Comparison of ENCODE assay signal across 28 cellular contexts in genomic region chr18:54479365-54479764, GRCh38.
DNase-seq lines count a peak whose midpoint lies in the region; FAIRE-seq and TF ChIP-seq lines count a peak whose summit lies in the region.
"Had no signal": no experiment of that assay in that cellular context is flagged by ENCODE, and none has a peak within 500 bp of the region (broad histone marks: within the 10 kb centered on the region; RNA-seq: fewer than 3 reads in every experiment).

No MANE protein-coding gene starts in this region.

- no peak overlapping the region for H2BK15ac ChIP-seq in H1 (ENCODE audit: low read length)

- H3F3A ChIP-seq in neural progenitor cell (ENCODE audit: low read depth), result peaks cover 24% of the 10 kb centered on the region

- DNase-seq in NCI-H1417 (lab: John Stamatoyannopoulos, UW), result peak in 2 of 3 experiments; percentile 3 to 25
- DNase-seq in NCI-H1417 treated with DMSO at 0.1 percent for 48 hours (lab: John Stamatoyannopoulos, UW), result no peak
- DNase-seq in Karpas-422, result peak; percentile 57
- no peak for DNase-seq in H1 (ENCODE audit: low read depth in 1 of 2, low spot score in 2 of 2)
- peak; percentile 40 for DNase-seq in neural progenitor cell (ENCODE audit: low spot score)
- no peak for DNase-seq in mucosa of gallbladder (ENCODE audit: low spot score)
- DNase-seq in foreskin melanocyte, result no peak
- DNase-seq in endodermal cell, result no peak
- DNase-seq: activated CD4-positive, alpha-beta memory T cell treated with anti-CD3 and anti-CD28 coated beads, Interleukin-2, amount 10 ng/mL, durations not matched to agents 7 days and 5 days; activated gamma-delta T cell; activated naive CD8-positive, alpha-beta T cell treated with anti-CD3 and anti-CD28 coated beads, Interleukin-2, amount 50 U/mL, for 24 hours; activated T-cell treated with anti-CD3 and anti-CD28 coated beads for 4 hours; brain microvascular endothelial cell; cortex of kidney; GF-D8; hippocampal formation; islet precursor cell; NCI-H1048; NCI-H2029 treated with DMSO at 0.1 percent for 48 hours; NCI-H526; nucleus accumbens; stimulated activated CD4-positive, alpha-beta T cell treated with anti-CD3 and anti-CD28 coated beads, Interleukin-2, amount 100 ng/mL, for 48 hours; stimulated activated naive CD4-positive, alpha-beta T cell; T1000 had no signal

- no peak overlapping the region for H3K56ac ChIP-seq in H1 (replicated peaks; ENCODE audit: insufficient read length, low read depth, low read length)

- H4K91ac ChIP-seq in H1 (replicated peaks; ENCODE audit: insufficient read length, low read length), result no peak overlapping the region

- no peak for TF ChIP-seq POLR2A in H1 (IDR thresholded peaks at IDR 0.05; ENCODE audit: control extremely low read depth in 1 of 2, low read depth in 2 of 2, low read length in 2 of 2)

- no peaks in the 10 kb centered on the region for H4K20me1 ChIP-seq in Karpas-422 (ENCODE audit: insufficient read depth, low read depth, low read length)
- no peaks in the 10 kb centered on the region for H4K20me1 ChIP-seq in H1 (replicated peaks in 1 of 2; ENCODE audit: control insufficient read depth in 1 of 2, insufficient read depth in 2 of 2, low read length in 2 of 2)
- peaks cover 8% of the 10 kb centered on the region for H4K20me1 ChIP-seq in neural progenitor cell (ENCODE audit: low read depth)

- H3K4me3 Mint-ChIP-seq in neural progenitor cell, result no peak overlapping the region
- H3K4me3 Mint-ChIP-seq in endodermal cell, result no peak overlapping the region
- H3K4me3 Mint-ChIP-seq: activated CD4-positive, alpha-beta memory T cell treated with anti-CD3 and anti-CD28 coated beads, Interleukin-2, amount 10 ng/mL, durations not matched to agents 7 days and 5 days; activated naive CD8-positive, alpha-beta T cell treated with anti-CD3 and anti-CD28 coated beads, Interleukin-2, amount 50 U/mL, for 24 hours had no signal

- H2AK5ac ChIP-seq in H1 (ENCODE audit: low read depth, low read length), result no peak overlapping the region

- no peak overlapping the region for H3K14ac ChIP-seq in H1 (ENCODE audit: insufficient read length)

- H3K4me1 Mint-ChIP-seq in neural progenitor cell (peaks cover 16% of the 10 kb centered on the region), endodermal cell (peaks cover 25% of the 10 kb centered on the region)
- H3K4me1 Mint-ChIP-seq: activated CD4-positive, alpha-beta memory T cell treated with anti-CD3 and anti-CD28 coated beads, Interleukin-2, amount 10 ng/mL, durations not matched to agents 7 days and 5 days; activated naive CD8-positive, alpha-beta T cell treated with anti-CD3 and anti-CD28 coated beads, Interleukin-2, amount 50 U/mL, for 24 hours had no signal

- POLR2A ChIA-PET in H1 (lab: Charles Lee; ENCODE audit: partially characterized antibody), result no interaction called here

- FAIRE-seq in H1 (lab: Jason Lieb, UNC), result no peak
- FAIRE-seq: HTR-8/SVneo had no signal

- H3K9me3 Mint-ChIP-seq in neural progenitor cell (peaks cover 5% of the 10 kb centered on the region), endodermal cell (no peaks in the 10 kb centered on the region)
- H3K9me3 Mint-ChIP-seq: activated CD4-positive, alpha-beta memory T cell treated with anti-CD3 and anti-CD28 coated beads, Interleukin-2, amount 10 ng/mL, durations not matched to agents 7 days and 5 days; activated naive CD8-positive, alpha-beta T cell treated with anti-CD3 and anti-CD28 coated beads, Interleukin-2, amount 50 U/mL, for 24 hours had no signal

- CTCF ChIA-PET in H1 (lab: Charles Lee; ENCODE audit: partially characterized antibody), result interaction anchor here (0.9 kb wide), 1 partner anchor 36 kb away, joined by 3 read pairs; no protein-coding TSS in a partner anchor

- H3K27ac ChIP-seq in Karpas-422 (ENCODE audit: low read length) (no peak overlapping the region), H1 (ENCODE audit: low read depth, low read length) (no peak overlapping the region), neural progenitor cell (no peak overlapping the region), endodermal cell (ENCODE audit: low read depth, low read length) (no peak overlapping the region)
- H3K27ac ChIP-seq: 22Rv1, brain microvascular endothelial cell had no signal

- no peaks in the 10 kb centered on the region for H3K23me2 ChIP-seq in H1 (ENCODE audit: low read depth, low read length)

- H3K36me3 ChIP-seq in Karpas-422 (ENCODE audit: insufficient read depth, low read length) (no peaks in the 10 kb centered on the region), H1 (ENCODE audit: control insufficient read depth in 2 of 4, insufficient read depth in 4 of 4, low read length in 3 of 4) (no peaks in the 10 kb centered on the region), neural progenitor cell (no peaks in the 10 kb centered on the region), endodermal cell (ENCODE audit: control insufficient read depth, insufficient read depth, low read length) (no peaks in the 10 kb centered on the region)
- H3K36me3 ChIP-seq: brain microvascular endothelial cell had no signal

- WGBS in H1 (ENCODE audit: extremely low coverage in 1 of 2, insufficient coverage in 1 of 2, insufficient read length in 1 of 2, insufficient replicate concordance in 2 of 2, low coverage in 1 of 2, low lambda C conversion rate in 2 of 2, missing lambda C conversion rate in 1 of 2), 2 experiments, result 77% methylated on average over 5 of the region's 5 CpGs; no CpG with 5 or more reads in 1 of the 2 experiments
- WGBS in endodermal cell (ENCODE audit: insufficient coverage in 1 of 2, insufficient read length in 1 of 2), 2 experiments, result 63 to 71% methylated on average over 3 to 4 of the region's 5 CpGs

- H3K79me2 ChIP-seq in Karpas-422 (ENCODE audit: low read length) (no peaks in the 10 kb centered on the region), H1 (ENCODE audit: control insufficient read depth in 1 of 2, insufficient read depth in 2 of 2, low read length in 2 of 2) (no peaks in the 10 kb centered on the region), neural progenitor cell (ENCODE audit: low read depth) (no peaks in the 10 kb centered on the region)

- TF ChIP-seq CTCF in H1 (IDR thresholded peaks at IDR 0.05; ENCODE audit: control extremely low read depth in 1 of 3, insufficient read depth in 1 of 3, low read depth in 1 of 3, low read length in 3 of 3) (no peak), neural progenitor cell (IDR thresholded peaks at IDR 0.05) (no peak), endodermal cell (conservative IDR thresholded peaks at IDR 0.05) (no peak)

- no peak overlapping the region for H2AFZ ChIP-seq in Karpas-422 (ENCODE audit: low read length)
- H2AFZ ChIP-seq in H1 (ENCODE audit: low read length), result no peak overlapping the region
- no peak overlapping the region for H2AFZ ChIP-seq in neural progenitor cell (replicated peaks)

- H3K9ac ChIP-seq in Karpas-422 (ENCODE audit: low read length), result no peak overlapping the region
- H3K9ac ChIP-seq in H1 (replicated peaks in 1 of 4; ENCODE audit: extremely low read depth in 1 of 4, low read depth in 3 of 4, low read length in 3 of 4), result no peak overlapping the region
- H3K9ac ChIP-seq in neural progenitor cell, result no peak overlapping the region
- no peak overlapping the region for H3K9ac ChIP-seq in endodermal cell (ENCODE audit: extremely low read depth, low read length, poor library complexity, severe bottlenecking)

- no peak overlapping the region for H3K4me2 ChIP-seq in Karpas-422 (ENCODE audit: low read depth, low read length, poor library complexity, severe bottlenecking)
- no peak overlapping the region for H3K4me2 ChIP-seq in H1 (ENCODE audit: insufficient read depth in 1 of 2, low read depth in 2 of 2, low read length in 2 of 2)
- H3K4me2 ChIP-seq in neural progenitor cell, result no peak overlapping the region
- H3K4me2 ChIP-seq: smooth muscle cell had no signal

- H2BK12ac ChIP-seq in H1 (ENCODE audit: low read depth, low read length), result no peak overlapping the region

- H3K4ac ChIP-seq in H1 (replicated peaks; ENCODE audit: insufficient read length, low read depth, low read length), result no peak overlapping the region

- H4K8ac ChIP-seq in H1 (ENCODE audit: extremely low read depth, insufficient read depth, low read length), result no peak overlapping the region

- H3K23ac ChIP-seq in H1 (ENCODE audit: insufficient read length), result no peak overlapping the region

- H3K27me3 ChIP-seq in Karpas-422 (ENCODE audit: low read length), result no peaks in the 10 kb centered on the region
- no peaks in the 10 kb centered on the region for H3K27me3 ChIP-seq in H1 (replicated peaks in 1 of 4; ENCODE audit: control insufficient read depth in 3 of 4, extremely low read depth in 1 of 4, insufficient read depth in 3 of 4, low read length in 3 of 4)
- no peaks in the 10 kb centered on the region for H3K27me3 ChIP-seq in neural progenitor cell
- no peaks in the 10 kb centered on the region for H3K27me3 ChIP-seq in endodermal cell (ENCODE audit: control insufficient read depth, insufficient read depth, low read length, poor library complexity, severe bottlenecking)
- H3K27me3 ChIP-seq: brain microvascular endothelial cell had no signal

- H3K27me3 Mint-ChIP-seq in neural progenitor cell (ENCODE audit: insufficient read depth, low read depth) (no peaks in the 10 kb centered on the region), endodermal cell (ENCODE audit: insufficient read depth) (no peaks in the 10 kb centered on the region)

- no peak overlapping the region for H3K18ac ChIP-seq in H1 (ENCODE audit: extremely low read depth, low read length)

- H3K36me3 Mint-ChIP-seq in neural progenitor cell (no peaks in the 10 kb centered on the region), endodermal cell (ENCODE audit: low read depth) (no peaks in the 10 kb centered on the region)

- TF ChIP-seq EP300 in H1 (IDR thresholded peaks at IDR 0.05; ENCODE audit: borderline replicate concordance in 1 of 2, low read depth in 2 of 2, low read length in 2 of 2), result no peak

- no peaks in the 10 kb centered on the region for H3K9me2 ChIP-seq in Karpas-422 (replicated peaks; ENCODE audit: insufficient read depth, low read length)

- TF ChIP-seq RAD21 in H1 (IDR thresholded peaks at IDR 0.05 in 1 of 2, conservative IDR thresholded peaks at IDR 0.05 in 1 of 2; ENCODE audit: low read depth in 2 of 2, low read length in 2 of 2), result no peak

- no peak overlapping the region for H3K27ac Mint-ChIP-seq in neural progenitor cell
- H3K27ac Mint-ChIP-seq in endodermal cell, result no peak overlapping the region
- H3K27ac Mint-ChIP-seq: activated CD4-positive, alpha-beta memory T cell treated with anti-CD3 and anti-CD28 coated beads, Interleukin-2, amount 10 ng/mL, durations not matched to agents 7 days and 5 days; activated naive CD8-positive, alpha-beta T cell treated with anti-CD3 and anti-CD28 coated beads, Interleukin-2, amount 50 U/mL, for 24 hours had no signal

- H3K4me3 ChIP-seq in Karpas-422 (ENCODE audit: low read length), result no peak overlapping the region
- H3K4me3 ChIP-seq in H1 (ENCODE audit: extremely low read depth in 1 of 4, insufficient read depth in 2 of 4, low read depth in 3 of 4, low read length in 4 of 4), result no peak overlapping the region
- H3K4me3 ChIP-seq in neural progenitor cell, result no peak overlapping the region
- H3K4me3 ChIP-seq in endodermal cell (ENCODE audit: low read length), result no peak overlapping the region
- H3K4me3 ChIP-seq: lung, smooth muscle cell had no signal

- no peaks in the 10 kb centered on the region for H3K79me1 ChIP-seq in H1 (ENCODE audit: low read depth, low read length)

- H4K5ac ChIP-seq in H1 (ENCODE audit: insufficient read length, low read depth, low read length), result no peak overlapping the region

- H3K4me1 ChIP-seq in Karpas-422 (ENCODE audit: low read length), result peaks cover 13% of the 10 kb centered on the region
- no peaks in the 10 kb centered on the region; a peak in 1 of 7 replicates for H3K4me1 ChIP-seq in H1 (replicated peaks in 1 of 4; ENCODE audit: control insufficient read depth in 3 of 4, insufficient read depth in 4 of 4, low read length in 3 of 4)
- H3K4me1 ChIP-seq in neural progenitor cell, result peaks cover 30% of the 10 kb centered on the region
- H3K4me1 ChIP-seq in endodermal cell (ENCODE audit: control insufficient read depth, insufficient read depth, low read length), result peaks cover 13% of the 10 kb centered on the region

- H3K9me3 ChIP-seq in Karpas-422 (ENCODE audit: low read length), result no peaks in the 10 kb centered on the region
- no peaks in the 10 kb centered on the region for H3K9me3 ChIP-seq in H1 (ENCODE audit: insufficient read depth in 2 of 2, low read depth in 1 of 2, low read length in 1 of 2)
- no peaks in the 10 kb centered on the region for H3K9me3 ChIP-seq in neural progenitor cell (ENCODE audit: low read depth)
- H3K9me3 ChIP-seq in endodermal cell (ENCODE audit: control insufficient read depth, low read length), result no peaks in the 10 kb centered on the region

- H2BK20ac ChIP-seq in H1 (ENCODE audit: low read length), result no peak overlapping the region

- H2BK5ac ChIP-seq in H1 (ENCODE audit: low read depth, low read length), result no peak overlapping the region

- H2BK120ac ChIP-seq in H1 (replicated peaks; ENCODE audit: low read depth, low read length), result no peak overlapping the region

Comparison
In these comparisons a context has a peak if more than half of its experiments do, and no peak if none do; other contexts are left out.
1. DNase-seq: peak in NCI-H1417 (2 of 3), Karpas-422 (single experiment) and neural progenitor cell (single experiment); none in NCI-H1417 treated with DMSO at 0.1 percent for 48 hours (single experiment), H1 (0 of 2), mucosa of gallbladder (single experiment), foreskin melanocyte (single experiment) and endodermal cell (single experiment).